28 cellular contexts compared by ENCODE assay signal in the genomic region with DNA sequence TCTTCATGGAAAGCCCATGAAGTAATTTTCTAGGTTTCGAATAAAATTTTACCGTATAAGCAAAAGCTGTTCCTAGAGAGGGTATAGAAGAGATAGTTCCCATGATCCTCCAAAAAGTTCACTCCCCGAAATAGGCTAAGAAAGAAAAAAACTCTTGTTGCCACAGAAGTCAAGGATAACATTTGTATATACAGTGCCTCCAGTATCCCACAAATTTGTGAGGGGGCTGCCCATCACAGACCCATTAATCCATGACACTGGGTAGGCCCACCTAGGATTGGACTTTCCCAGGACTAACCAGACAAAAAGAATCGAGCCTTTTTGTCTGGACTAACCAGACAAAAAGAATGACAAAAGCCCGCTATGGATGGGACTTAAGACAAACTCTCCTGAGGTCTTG.
"Had no signal": no experiment of that assay in that cellular context is flagged by ENCODE, and none has a peak within 500 bp of the region (broad histone marks: within the 10 kb centered on the region; RNA-seq: fewer than 3 reads in every experiment).

No MANE protein-coding gene starts in this region.

- H3K27ac Mint-ChIP-seq: activated CD4-positive, alpha-beta memory T cell treated with anti-CD3 and anti-CD28 coated beads, Interleukin-2, amount 10 ng/mL, durations not matched to agents 7 days and 5 days; activated CD4-positive, alpha-beta T cell treated with anti-CD3 and anti-CD28 coated beads, Interleukin-2, amount 10 ng/mL, durations not matched to agents 7 days and 5 days; activated naive CD4-positive, alpha-beta T cell treated with anti-CD3 and anti-CD28 coated beads, Interleukin-2, amount 10 ng/mL, durations not matched to agents 7 days and 5 days; activated naive CD4-positive, alpha-beta T cell treated with anti-CD3 and anti-CD28 coated beads, Interleukin-2, amount 50 U/mL, for 72 hours; activated naive CD8-positive, alpha-beta T cell treated with anti-CD3 and anti-CD28 coated beads, Interleukin-2, amount 10 ng/mL, durations not matched to agents 7 days and 5 days; activated T-cell treated with anti-CD3 and anti-CD28 coated beads, Interleukin-2, amount 50 U/mL, for 24 hours; activated T-cell treated with anti-CD3 and anti-CD28 coated beads, Interleukin-2, amount 50 U/mL, for 72 hours had no signal

- H3K27me3 ChIP-seq: ascending aorta, breast epithelium, cardiac muscle cell, colonic mucosa, esophagus squamous epithelium, gastroesophageal sphincter had no signal

- H3K27me3 Mint-ChIP-seq: activated CD4-positive, alpha-beta memory T cell treated with anti-CD3 and anti-CD28 coated beads, Interleukin-2, amount 10 ng/mL, durations not matched to agents 7 days and 5 days; activated CD4-positive, alpha-beta T cell treated with anti-CD3 and anti-CD28 coated beads, Interleukin-2, amount 10 ng/mL, durations not matched to agents 7 days and 5 days; activated naive CD4-positive, alpha-beta T cell treated with anti-CD3 and anti-CD28 coated beads, Interleukin-2, amount 10 ng/mL, durations not matched to agents 7 days and 5 days; activated naive CD8-positive, alpha-beta T cell treated with anti-CD3 and anti-CD28 coated beads, Interleukin-2, amount 10 ng/mL, durations not matched to agents 7 days and 5 days; activated T-cell treated with anti-CD3 and anti-CD28 coated beads, Interleukin-2, amount 50 U/mL, for 24 hours; brain had no signal

- H3K4me3 ChIP-seq: ascending aorta, breast epithelium, cardiac muscle cell, colonic mucosa, esophagus squamous epithelium, gastroesophageal sphincter had no signal

- H3K36me3 ChIP-seq: ascending aorta, breast epithelium, cardiac muscle cell, colonic mucosa, esophagus squamous epithelium, gastroesophageal sphincter had no signal

- H3K4me1 ChIP-seq: ascending aorta, breast epithelium, colonic mucosa, gastroesophageal sphincter had no signal

- H3K4me3 Mint-ChIP-seq: activated CD4-positive, alpha-beta memory T cell treated with anti-CD3 and anti-CD28 coated beads, Interleukin-2, amount 10 ng/mL, durations not matched to agents 7 days and 5 days; activated CD4-positive, alpha-beta T cell treated with anti-CD3 and anti-CD28 coated beads, Interleukin-2, amount 10 ng/mL, durations not matched to agents 7 days and 5 days; activated naive CD4-positive, alpha-beta T cell treated with anti-CD3 and anti-CD28 coated beads, Interleukin-2, amount 10 ng/mL, durations not matched to agents 7 days and 5 days; activated naive CD8-positive, alpha-beta T cell treated with anti-CD3 and anti-CD28 coated beads, Interleukin-2, amount 10 ng/mL, durations not matched to agents 7 days and 5 days; activated T-cell treated with anti-CD3 and anti-CD28 coated beads, Interleukin-2, amount 50 U/mL, for 24 hours; activated T-cell treated with anti-CD3 and anti-CD28 coated beads, Interleukin-2, amount 50 U/mL, for 72 hours; brain had no signal

- H3K9me3 ChIP-seq: ascending aorta, breast epithelium, colonic mucosa, esophagus squamous epithelium, gastroesophageal sphincter had no signal

- H3K27ac ChIP-seq: ascending aorta, breast epithelium, cardiac muscle cell, colonic mucosa, esophagus squamous epithelium, gastroesophageal sphincter had no signal

- DNase-seq: activated CD4-positive, alpha-beta memory T cell treated with anti-CD3 and anti-CD28 coated beads, Interleukin-2, amount 10 ng/mL, durations not matched to agents 7 days and 5 days; activated CD4-positive, alpha-beta T cell treated with anti-CD3 and anti-CD28 coated beads for 1 hour; activated CD4-positive, alpha-beta T cell treated with anti-CD3 and anti-CD28 coated beads for 4 hours; activated CD4-positive, alpha-beta T cell treated with anti-CD3 and anti-CD28 coated beads, Interleukin-2, amount 10 ng/mL, durations not matched to agents 7 days and 5 days; activated CD4-positive, alpha-beta T cell treated with anti-CD3 and anti-CD28 coated beads, Interleukin-2, amount 50 U/mL, for 4 hours; activated CD4-positive, CD25-positive, alpha-beta regulatory T cell; activated CD8-positive, alpha-beta memory T cell treated with anti-CD3 and anti-CD28 coated beads, Interleukin-2, amount 50 U/mL, for 48 hours; activated gamma-delta T cell; activated naive CD4-positive, alpha-beta T cell; activated naive CD4-positive, alpha-beta T cell treated with anti-CD3 and anti-CD28 coated beads, Interleukin-2, amount 10 ng/mL, durations not matched to agents 7 days and 5 days; activated naive CD8-positive, alpha-beta T cell treated with anti-CD3 and anti-CD28 coated beads, Interleukin-2, amount 10 ng/mL, durations not matched to agents 7 days and 5 days; activated T-cell treated with anti-CD3 and anti-CD28 coated beads for 4 hours; activated T-cell treated with anti-CD3 and anti-CD28 coated beads, Interleukin-2, amount 50 U/mL, for 24 hours; activated T-cell treated with anti-CD3 and anti-CD28 coated beads, Interleukin-2, amount 50 U/mL, for 72 hours; central memory CD4-positive, alpha-beta T cell; cerebellar nuclear complex; colonic mucosa; effector CD8-positive, alpha-beta T cell; esophagus squamous epithelium; foreskin melanocyte; head of caudate nucleus; T-helper 2 cell had no signal

- ATAC-seq: activated naive CD4-positive, alpha-beta T cell treated with anti-CD3 and anti-CD28 coated beads, Interleukin-2, amount 50 U/mL, for 72 hours; activated T-cell treated with anti-CD3 and anti-CD28 coated beads, Interleukin-2, amount 50 U/mL, for 72 hours; gastroesophageal sphincter had no signal
